1 cellular context compared by ENCODE assay signal in the genomic region with DNA sequence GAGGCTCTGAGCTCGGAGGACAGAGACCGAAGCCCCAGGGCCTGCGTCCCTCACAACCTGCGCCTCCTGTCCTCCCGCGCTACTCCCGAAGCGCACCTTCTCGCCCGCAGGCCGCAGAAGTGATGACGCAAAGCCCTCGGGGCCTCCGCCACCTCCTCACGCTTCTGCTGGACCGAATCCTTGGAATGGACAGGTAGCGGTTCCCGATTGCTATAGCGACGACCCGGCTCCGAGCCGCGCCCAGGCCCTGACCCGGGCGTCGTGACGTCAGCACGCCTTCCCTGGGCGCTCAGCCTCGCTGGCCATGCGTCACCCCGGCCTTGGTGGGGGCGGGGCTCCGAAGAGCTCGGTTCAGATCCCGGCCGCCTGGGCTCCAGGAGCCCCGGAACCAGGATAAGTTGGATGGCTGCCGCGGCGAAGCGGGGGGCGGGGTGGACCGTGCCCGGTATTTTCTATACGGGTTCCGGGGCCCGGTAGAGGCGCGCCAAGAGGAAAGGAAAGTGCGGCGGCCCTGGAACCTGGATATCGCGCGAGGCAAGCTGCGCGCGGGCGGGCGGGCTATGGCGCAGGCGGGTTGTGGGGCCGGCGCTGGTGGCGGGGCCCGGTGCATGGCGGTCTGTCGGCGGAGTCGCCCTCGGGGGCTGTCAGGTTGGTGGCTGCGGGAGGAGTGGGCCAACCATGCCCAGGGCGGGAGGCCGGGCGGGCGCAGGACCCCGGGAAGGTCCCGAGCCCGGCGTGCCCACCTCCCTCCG.
A peak's percentile ranks its signal among the peaks of the same experiment; 100 is the strongest.
TF ChIP-seq lines count a peak whose summit lies in the region.

A gene (plus strand): TSS at position 542 of the 752 bp plus-strand sequence. CDS start 21,417 bp downstream, outside the sequence.

TF ChIP-seq in K562, 482 proteins besides CTCF, POLR2A, EP300 and RAD21 (continued from another document and continues in another):
- TF ChIP-seq, protein P1, sequence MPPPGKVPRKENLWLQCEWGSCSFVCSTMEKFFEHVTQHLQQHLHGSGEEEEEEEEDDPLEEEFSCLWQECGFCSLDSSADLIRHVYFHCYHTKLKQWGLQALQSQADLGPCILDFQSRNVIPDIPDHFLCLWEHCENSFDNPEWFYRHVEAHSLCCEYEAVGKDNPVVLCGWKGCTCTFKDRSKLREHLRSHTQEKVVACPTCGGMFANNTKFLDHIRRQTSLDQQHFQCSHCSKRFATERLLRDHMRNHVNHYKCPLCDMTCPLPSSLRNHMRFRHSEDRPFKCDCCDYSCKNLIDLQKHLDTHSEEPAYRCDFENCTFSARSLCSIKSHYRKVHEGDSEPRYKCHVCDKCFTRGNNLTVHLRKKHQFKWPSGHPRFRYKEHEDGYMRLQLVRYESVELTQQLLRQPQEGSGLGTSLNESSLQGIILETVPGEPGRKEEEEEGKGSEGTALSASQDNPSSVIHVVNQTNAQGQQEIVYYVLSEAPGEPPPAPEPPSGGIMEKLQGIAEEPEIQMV (tag; conservative IDR thresholded peaks at IDR 0.05; ENCODE audit: low read depth): no peak
- TF ChIP-seq ZNF584 (CRISPR knock-in tag; IDR thresholded peaks at IDR 0.05; ENCODE audit: low read depth) (no peak), ZFPM2 (CRISPR knock-in tag; IDR thresholded peaks at IDR 0.05) (peak; percentile 75; the same call in 1 of the 2 replicates), CEBPB (tag; IDR thresholded peaks at IDR 0.05) (no peak), ZFP1 (CRISPR knock-in tag; IDR thresholded peaks at IDR 0.05) (no peak), FOXJ2 (tag; IDR thresholded peaks at IDR 0.05) (peak; percentile 89), CHD2 (IDR thresholded peaks at IDR 0.05; ENCODE audit: low read depth, low read length) (peak; percentile 75), HDAC1 (IDR thresholded peaks at IDR 0.05) (peak; percentile 49 to 97; a peak in 3 of 4 replicates), POLR3A (IDR thresholded peaks at IDR 0.05; ENCODE audit: borderline replicate concordance, extremely low read depth, insufficient read depth, insufficient read length) (no peak), SMARCC2 (IDR thresholded peaks at IDR 0.05; ENCODE audit: low read depth) (no peak), BACH1 (tag; IDR thresholded peaks at IDR 0.05) (no peak), EWSR1 (IDR thresholded peaks at IDR 0.05; ENCODE audit: borderline replicate concordance, low read depth, partially characterized antibody) (no peak), ZNF76 (CRISPR knock-in tag; IDR thresholded peaks at IDR 0.05; ENCODE audit: borderline replicate concordance) (0 out of 2 replicates have a peak, but pooled peaks have one; percentile 8), ZFP30 (CRISPR knock-in tag; IDR thresholded peaks at IDR 0.05; ENCODE audit: borderline replicate concordance) (no peak), ZNF431 (CRISPR knock-in tag; IDR thresholded peaks at IDR 0.05) (no peak), ADNP (tag; IDR thresholded peaks at IDR 0.05) (no peak), BRF1 (IDR thresholded peaks at IDR 0.05; ENCODE audit: borderline replicate concordance, extremely low read depth, insufficient read length) (no peak), CBX1 (IDR thresholded peaks at IDR 0.05; ENCODE audit: low read depth) (peak; percentile 76; the same call in 1 of the 2 replicates), TGIF2 (CRISPR knock-in tag; IDR thresholded peaks at IDR 0.05) (no peak; the same call in 1 of the 2 replicates), GTF2E2 (tag; IDR thresholded peaks at IDR 0.05) (peak; percentile 94; the same call in 1 of the 2 replicates), ZNF347 (CRISPR knock-in tag; IDR thresholded peaks at IDR 0.05; ENCODE audit: low read depth) (no peak), MEF2D (tag; conservative IDR thresholded peaks at IDR 0.05; ENCODE audit: low read depth) (no peak), HDGF (IDR thresholded peaks at IDR 0.05) (no peak), XRCC5 (IDR thresholded peaks at IDR 0.05; ENCODE audit: low read depth, low read length) (peak; percentile 97), MTF1 (CRISPR knock-in tag; IDR thresholded peaks at IDR 0.05; ENCODE audit: borderline replicate concordance) (no peak), ILK (tag; IDR thresholded peaks at IDR 0.05; ENCODE audit: borderline replicate concordance, low read depth) (no peak), ATF1 (CRISPR knock-in tag; IDR thresholded peaks at IDR 0.05) (peak; percentile 77), ATF1 (tag; IDR thresholded peaks at IDR 0.05) (peak; percentile 100), RBM34 (IDR thresholded peaks at IDR 0.05; ENCODE audit: borderline replicate concordance, insufficient read depth, low read length) (no peak)
- TF ChIP-seq, protein P2, sequence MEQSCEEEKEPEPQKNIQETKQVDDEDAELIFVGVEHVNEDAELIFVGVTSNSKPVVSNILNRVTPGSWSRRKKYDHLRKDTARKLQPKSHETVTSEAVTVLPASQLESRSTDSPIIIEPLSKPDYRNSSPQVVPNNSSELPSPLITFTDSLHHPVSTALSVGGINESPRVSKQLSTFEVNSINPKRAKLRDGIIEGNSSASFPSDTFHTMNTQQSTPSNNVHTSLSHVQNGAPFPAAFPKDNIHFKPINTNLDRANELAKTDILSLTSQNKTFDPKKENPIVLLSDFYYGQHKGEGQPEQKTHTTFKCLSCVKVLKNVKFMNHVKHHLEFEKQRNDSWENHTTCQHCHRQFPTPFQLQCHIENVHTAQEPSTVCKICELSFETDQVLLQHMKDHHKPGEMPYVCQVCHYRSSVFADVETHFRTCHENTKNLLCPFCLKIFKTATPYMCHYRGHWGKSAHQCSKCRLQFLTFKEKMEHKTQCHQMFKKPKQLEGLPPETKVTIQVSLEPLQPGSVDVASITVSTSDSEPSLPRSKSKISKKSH (CRISPR knock-in tag; IDR thresholded peaks at IDR 0.05): no peak
- TF ChIP-seq, protein P3, sequence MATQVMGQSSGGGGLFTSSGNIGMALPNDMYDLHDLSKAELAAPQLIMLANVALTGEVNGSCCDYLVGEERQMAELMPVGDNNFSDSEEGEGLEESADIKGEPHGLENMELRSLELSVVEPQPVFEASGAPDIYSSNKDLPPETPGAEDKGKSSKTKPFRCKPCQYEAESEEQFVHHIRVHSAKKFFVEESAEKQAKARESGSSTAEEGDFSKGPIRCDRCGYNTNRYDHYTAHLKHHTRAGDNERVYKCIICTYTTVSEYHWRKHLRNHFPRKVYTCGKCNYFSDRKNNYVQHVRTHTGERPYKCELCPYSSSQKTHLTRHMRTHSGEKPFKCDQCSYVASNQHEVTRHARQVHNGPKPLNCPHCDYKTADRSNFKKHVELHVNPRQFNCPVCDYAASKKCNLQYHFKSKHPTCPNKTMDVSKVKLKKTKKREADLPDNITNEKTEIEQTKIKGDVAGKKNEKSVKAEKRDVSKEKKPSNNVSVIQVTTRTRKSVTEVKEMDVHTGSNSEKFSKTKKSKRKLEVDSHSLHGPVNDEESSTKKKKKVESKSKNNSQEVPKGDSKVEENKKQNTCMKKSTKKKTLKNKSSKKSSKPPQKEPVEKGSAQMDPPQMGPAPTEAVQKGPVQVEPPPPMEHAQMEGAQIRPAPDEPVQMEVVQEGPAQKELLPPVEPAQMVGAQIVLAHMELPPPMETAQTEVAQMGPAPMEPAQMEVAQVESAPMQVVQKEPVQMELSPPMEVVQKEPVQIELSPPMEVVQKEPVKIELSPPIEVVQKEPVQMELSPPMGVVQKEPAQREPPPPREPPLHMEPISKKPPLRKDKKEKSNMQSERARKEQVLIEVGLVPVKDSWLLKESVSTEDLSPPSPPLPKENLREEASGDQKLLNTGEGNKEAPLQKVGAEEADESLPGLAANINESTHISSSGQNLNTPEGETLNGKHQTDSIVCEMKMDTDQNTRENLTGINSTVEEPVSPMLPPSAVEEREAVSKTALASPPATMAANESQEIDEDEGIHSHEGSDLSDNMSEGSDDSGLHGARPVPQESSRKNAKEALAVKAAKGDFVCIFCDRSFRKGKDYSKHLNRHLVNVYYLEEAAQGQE (CRISPR knock-in tag; IDR thresholded peaks at IDR 0.05; ENCODE audit: low read depth): peak; percentile 50
- TF ChIP-seq, protein P4, sequence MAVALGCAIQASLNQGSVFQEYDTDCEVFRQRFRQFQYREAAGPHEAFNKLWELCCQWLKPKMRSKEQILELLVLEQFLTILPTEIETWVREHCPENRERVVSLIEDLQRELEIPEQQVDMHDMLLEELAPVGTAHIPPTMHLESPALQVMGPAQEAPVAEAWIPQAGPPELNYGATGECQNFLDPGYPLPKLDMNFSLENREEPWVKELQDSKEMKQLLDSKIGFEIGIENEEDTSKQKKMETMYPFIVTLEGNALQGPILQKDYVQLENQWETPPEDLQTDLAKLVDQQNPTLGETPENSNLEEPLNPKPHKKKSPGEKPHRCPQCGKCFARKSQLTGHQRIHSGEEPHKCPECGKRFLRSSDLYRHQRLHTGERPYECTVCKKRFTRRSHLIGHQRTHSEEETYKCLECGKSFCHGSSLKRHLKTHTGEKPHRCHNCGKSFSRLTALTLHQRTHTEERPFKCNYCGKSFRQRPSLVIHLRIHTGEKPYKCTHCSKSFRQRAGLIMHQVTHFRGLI (CRISPR knock-in tag; IDR thresholded peaks at IDR 0.05): no peak
- TF ChIP-seq, protein P5, sequence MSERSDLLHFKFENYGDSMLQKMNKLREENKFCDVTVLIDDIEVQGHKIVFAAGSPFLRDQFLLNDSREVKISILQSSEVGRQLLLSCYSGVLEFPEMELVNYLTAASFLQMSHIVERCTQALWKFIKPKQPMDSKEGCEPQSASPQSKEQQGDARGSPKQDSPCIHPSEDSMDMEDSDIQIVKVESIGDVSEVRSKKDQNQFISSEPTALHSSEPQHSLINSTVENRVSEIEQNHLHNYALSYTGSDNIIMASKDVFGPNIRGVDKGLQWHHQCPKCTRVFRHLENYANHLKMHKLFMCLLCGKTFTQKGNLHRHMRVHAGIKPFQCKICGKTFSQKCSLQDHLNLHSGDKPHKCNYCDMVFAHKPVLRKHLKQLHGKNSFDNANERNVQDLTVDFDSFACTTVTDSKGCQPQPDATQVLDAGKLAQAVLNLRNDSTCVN (CRISPR knock-in tag; IDR thresholded peaks at IDR 0.05): no peak
- TF ChIP-seq, protein P6, sequence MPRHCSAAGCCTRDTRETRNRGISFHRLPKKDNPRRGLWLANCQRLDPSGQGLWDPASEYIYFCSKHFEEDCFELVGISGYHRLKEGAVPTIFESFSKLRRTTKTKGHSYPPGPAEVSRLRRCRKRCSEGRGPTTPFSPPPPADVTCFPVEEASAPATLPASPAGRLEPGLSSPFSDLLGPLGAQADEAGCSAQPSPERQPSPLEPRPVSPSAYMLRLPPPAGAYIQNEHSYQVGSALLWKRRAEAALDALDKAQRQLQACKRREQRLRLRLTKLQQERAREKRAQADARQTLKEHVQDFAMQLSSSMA (CRISPR knock-in tag; IDR thresholded peaks at IDR 0.05): peak; percentile 83; the same call in 1 of the 2 replicates
- TF ChIP-seq, protein P7, sequence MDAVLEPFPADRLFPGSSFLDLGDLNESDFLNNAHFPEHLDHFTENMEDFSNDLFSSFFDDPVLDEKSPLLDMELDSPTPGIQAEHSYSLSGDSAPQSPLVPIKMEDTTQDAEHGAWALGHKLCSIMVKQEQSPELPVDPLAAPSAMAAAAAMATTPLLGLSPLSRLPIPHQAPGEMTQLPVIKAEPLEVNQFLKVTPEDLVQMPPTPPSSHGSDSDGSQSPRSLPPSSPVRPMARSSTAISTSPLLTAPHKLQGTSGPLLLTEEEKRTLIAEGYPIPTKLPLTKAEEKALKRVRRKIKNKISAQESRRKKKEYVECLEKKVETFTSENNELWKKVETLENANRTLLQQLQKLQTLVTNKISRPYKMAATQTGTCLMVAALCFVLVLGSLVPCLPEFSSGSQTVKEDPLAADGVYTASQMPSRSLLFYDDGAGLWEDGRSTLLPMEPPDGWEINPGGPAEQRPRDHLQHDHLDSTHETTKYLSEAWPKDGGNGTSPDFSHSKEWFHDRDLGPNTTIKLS (IDR thresholded peaks at IDR 0.05; ENCODE audit: borderline replicate concordance, low read depth): peak; percentile 80
- TF ChIP-seq, protein P8, sequence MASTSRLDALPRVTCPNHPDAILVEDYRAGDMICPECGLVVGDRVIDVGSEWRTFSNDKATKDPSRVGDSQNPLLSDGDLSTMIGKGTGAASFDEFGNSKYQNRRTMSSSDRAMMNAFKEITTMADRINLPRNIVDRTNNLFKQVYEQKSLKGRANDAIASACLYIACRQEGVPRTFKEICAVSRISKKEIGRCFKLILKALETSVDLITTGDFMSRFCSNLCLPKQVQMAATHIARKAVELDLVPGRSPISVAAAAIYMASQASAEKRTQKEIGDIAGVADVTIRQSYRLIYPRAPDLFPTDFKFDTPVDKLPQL (IDR thresholded peaks at IDR 0.05; ENCODE audit: extremely low read depth, insufficient read length): no peak
- TF ChIP-seq, protein P9, sequence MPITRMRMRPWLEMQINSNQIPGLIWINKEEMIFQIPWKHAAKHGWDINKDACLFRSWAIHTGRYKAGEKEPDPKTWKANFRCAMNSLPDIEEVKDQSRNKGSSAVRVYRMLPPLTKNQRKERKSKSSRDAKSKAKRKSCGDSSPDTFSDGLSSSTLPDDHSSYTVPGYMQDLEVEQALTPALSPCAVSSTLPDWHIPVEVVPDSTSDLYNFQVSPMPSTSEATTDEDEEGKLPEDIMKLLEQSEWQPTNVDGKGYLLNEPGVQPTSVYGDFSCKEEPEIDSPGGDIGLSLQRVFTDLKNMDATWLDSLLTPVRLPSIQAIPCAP (CRISPR knock-in tag; IDR thresholded peaks at IDR 0.05; ENCODE audit: borderline replicate concordance): no peak
